ENCODE assay signal across 8 cellular contexts in the genomic region with DNA sequence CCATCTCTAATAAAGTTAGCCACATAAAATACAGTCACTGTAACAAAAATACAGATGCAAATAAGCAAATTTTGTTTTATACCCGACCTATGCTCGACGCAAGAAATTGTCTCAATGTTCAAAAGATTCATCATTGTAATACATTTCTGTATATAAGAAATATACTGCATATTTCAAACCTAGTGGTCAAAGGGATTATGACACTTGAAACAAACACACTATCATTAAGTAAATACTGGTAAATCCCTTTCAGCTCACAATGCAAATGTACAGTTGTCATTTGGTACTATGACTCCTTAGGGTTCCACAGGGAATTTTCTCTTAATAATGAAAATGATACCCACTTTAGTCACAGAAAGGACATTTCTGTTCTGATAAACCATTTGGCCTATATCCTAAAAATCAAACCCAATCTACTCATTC. TPM values are rescaled to one million over a fixed set of nuclear protein-coding genes. Genes with fewer than 3 reads are reported as not detected.
DNase-seq lines count a peak whose midpoint lies in the region; ATAC-seq and TF ChIP-seq lines count a peak whose summit lies in the region.

No MANE protein-coding gene starts in this region.

- no peak for ATAC-seq in GM21390 (IDR thresholded peaks at IDR 0.05; ENCODE audit: unreplicated experiment)

- peak; percentile 48 for DNase-seq in EL
- peak; percentile 67 for DNase-seq in OCI-LY7 (ENCODE audit: low spot score)
- DNase-seq in dermis blood vessel endothelial cell = peak; percentile 72
- DNase-seq in ovary = no peak
- no peak for DNase-seq in NCI-H2081 (lab: John Stamatoyannopoulos, UW)
- DNase-seq in activated effector memory CD4-positive, alpha-beta T cell treated with anti-CD3 and anti-CD28 coated beads, Interleukin-2, amount 50 U/mL, for 16 hours = no peak

- peak; percentile 66 for TF ChIP-seq CTCF in 22Rv1 (IDR thresholded peaks at IDR 0.05)
- peak; percentile 78 for TF ChIP-seq CTCF in OCI-LY7 (conservative IDR thresholded peaks at IDR 0.05; ENCODE audit: low read length)
- TF ChIP-seq CTCF in ovary (IDR thresholded peaks at IDR 0.05) = peak in 2 of 3 donors; percentile 48 to 49

- peak overlapping the region; percentile 94 for H3K4me3 ChIP-seq in OCI-LY7 (ENCODE audit: low read depth, low read length, poor library complexity, severe bottlenecking)
- no peak overlapping the region for H3K4me3 ChIP-seq in ovary

- no peaks in the 10 kb centered on the region; the same call in 1 of the 2 replicates for H4K20me1 ChIP-seq in OCI-LY7 (ENCODE audit: insufficient read depth, low read length)

- H3K27me3 ChIP-seq in ovary = no peaks in the 10 kb centered on the region

- CTCF ChIA-PET in OCI-LY7 (lab: Charles Lee; ENCODE audit: unreplicated experiment) = no interaction called here

- no peak for TF ChIP-seq EP300 in ovary (IDR thresholded peaks at IDR 0.05)

- BruUV-seq in OCI-LY7 (replicated peaks; lab: Mats Ljungman, UMichigan) = no TSS peak

- H3K79me2 ChIP-seq in OCI-LY7 (ENCODE audit: insufficient read depth, low read depth, low read length) = peaks cover 59% of the 10 kb centered on the region

- H2AFZ ChIP-seq in OCI-LY7 (ENCODE audit: low read length) = no peak overlapping the region

- H3K9me3 ChIP-seq in OCI-LY7 (ENCODE audit: low read length) = no peaks in the 10 kb centered on the region
- no peaks in the 10 kb centered on the region for H3K9me3 ChIP-seq in ovary

- peak overlapping the region; percentile 97 for H3K4me2 ChIP-seq in OCI-LY7 (ENCODE audit: low read length)

- WGBS in ovary, 3 donors = 64 to 68% (median 65%) methylated on average over 3 of the region's 3 CpGs

- H3K4me1 ChIP-seq in OCI-LY7 (ENCODE audit: insufficient read depth, low read length, poor library complexity, severe bottlenecking) (peaks cover 57% of the 10 kb centered on the region), ovary (ENCODE audit: insufficient read depth) (no peaks in the 10 kb centered on the region)

- H3K27ac ChIP-seq in 22Rv1 = no peak overlapping the region
- peak overlapping the region; percentile 95 for H3K27ac ChIP-seq in OCI-LY7 (ENCODE audit: low read depth, low read length, poor library complexity, severe bottlenecking)
- peak overlapping the region in 1 of 2 donors; percentile 99 for H3K27ac ChIP-seq in ovary

- TF ChIP-seq POLR2A in ovary (IDR thresholded peaks at IDR 0.05) = no peak

- POLR2A ChIA-PET in OCI-LY7 (lab: Charles Lee) = interaction anchor here (0.6 to 2.0 kb wide), 9 partner anchors 8 to 247 kb away, joined by 3 to 10 read pairs (median 4); no protein-coding TSS in a partner anchor

- peaks cover 2% of the 10 kb centered on the region; the same call in 1 of the 2 replicates for H3K36me3 ChIP-seq in OCI-LY7 (ENCODE audit: insufficient read depth, low read length)
- H3K36me3 ChIP-seq in ovary = no peaks in the 10 kb centered on the region

- H3K9me2 ChIP-seq in OCI-LY7 (ENCODE audit: insufficient read depth, low read length) = no peaks in the 10 kb centered on the region

- intact Hi-C loops in OCI-LY7 (cut with micrococcal nuclease; ENCODE audit: unreplicated experiment) (loop anchor here (10.0 kb wide), 1 partner anchor 902 kb away; a partner anchor contains a TSS), ovary (cut with DNase I) (loop anchor here in 3 of 4 donors (5.0 to 10.0 kb wide), 4 partner anchors 56 to 248 kb away; no protein-coding TSS in a partner anchor)

RNA-seq across cellular contexts. Expression of a gene that starts 2.2 kb away (rescaled TPM):
- 16.9 and 24.6 TPM in 2 replicates for total RNA-seq in OCI-LY7 (2014; rRNA removed; shearing (Covaris generic))
- 18.8 and 21.9 TPM in 2 replicates for total RNA-seq in OCI-LY7 (2022)
- 10.6 and 11.7 TPM in 2 replicates for total RNA-seq in dermis blood vessel endothelial cell
- 10 to 100 TPM; 21.1 to 58.9 (median 32.9) TPM for total RNA-seq in ovary
- polyA plus RNA-seq in ovary = 10 to 100 TPM in 1 of 2 donors, 1 to 10 TPM in 1; 8.4 to 16.9 TPM

Comparison
In these comparisons a context has a peak if more than half of its experiments do, and no peak if none do; other contexts are left out.
1. DNase-seq: peak in EL (single experiment), OCI-LY7 (single experiment) and dermis blood vessel endothelial cell (single experiment); none in ovary (0 of 5), NCI-H2081 (0 of 2) and activated effector memory CD4-positive, alpha-beta T cell treated with anti-CD3 and anti-CD28 coated beads, Interleukin-2, amount 50 U/mL, for 16 hours (single experiment).
2. Peak in every context shown above with its lines, with median percentiles within 50 percentile points of each other: CTCF ChIP-seq.